2 cellular contexts compared by ENCODE assay signal in the genomic region with DNA sequence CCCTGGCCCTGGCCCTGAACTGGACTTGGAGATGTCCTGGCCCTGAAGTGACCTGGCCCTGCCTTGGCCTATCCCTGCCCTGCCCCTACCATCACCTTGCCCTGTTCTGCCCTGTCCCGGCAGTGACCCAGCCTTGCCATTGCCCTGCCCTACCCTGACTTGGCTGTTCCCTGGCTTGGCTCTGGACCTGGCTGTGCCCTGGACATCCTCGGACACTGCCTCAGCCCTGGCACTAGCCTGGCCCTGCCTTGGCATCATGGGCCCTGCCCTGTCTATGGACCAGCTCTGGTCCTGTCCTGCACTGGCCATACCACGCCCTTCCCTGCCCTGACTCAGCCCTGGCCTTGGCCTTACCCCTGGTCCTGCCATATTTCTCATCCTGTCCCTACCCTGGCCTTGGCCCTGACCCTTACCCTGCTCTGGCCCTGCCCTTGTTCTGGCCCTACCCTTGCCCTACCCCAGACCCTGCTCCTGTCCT.
TF ChIP-seq lines count a peak whose summit lies in the region.

No MANE protein-coding gene starts in this region.

TF ChIP-seq in GM23338, 12 proteins besides CTCF, POLR2A, EP300 and RAD21 (continued from another document):
- TF ChIP-seq, protein P1, sequence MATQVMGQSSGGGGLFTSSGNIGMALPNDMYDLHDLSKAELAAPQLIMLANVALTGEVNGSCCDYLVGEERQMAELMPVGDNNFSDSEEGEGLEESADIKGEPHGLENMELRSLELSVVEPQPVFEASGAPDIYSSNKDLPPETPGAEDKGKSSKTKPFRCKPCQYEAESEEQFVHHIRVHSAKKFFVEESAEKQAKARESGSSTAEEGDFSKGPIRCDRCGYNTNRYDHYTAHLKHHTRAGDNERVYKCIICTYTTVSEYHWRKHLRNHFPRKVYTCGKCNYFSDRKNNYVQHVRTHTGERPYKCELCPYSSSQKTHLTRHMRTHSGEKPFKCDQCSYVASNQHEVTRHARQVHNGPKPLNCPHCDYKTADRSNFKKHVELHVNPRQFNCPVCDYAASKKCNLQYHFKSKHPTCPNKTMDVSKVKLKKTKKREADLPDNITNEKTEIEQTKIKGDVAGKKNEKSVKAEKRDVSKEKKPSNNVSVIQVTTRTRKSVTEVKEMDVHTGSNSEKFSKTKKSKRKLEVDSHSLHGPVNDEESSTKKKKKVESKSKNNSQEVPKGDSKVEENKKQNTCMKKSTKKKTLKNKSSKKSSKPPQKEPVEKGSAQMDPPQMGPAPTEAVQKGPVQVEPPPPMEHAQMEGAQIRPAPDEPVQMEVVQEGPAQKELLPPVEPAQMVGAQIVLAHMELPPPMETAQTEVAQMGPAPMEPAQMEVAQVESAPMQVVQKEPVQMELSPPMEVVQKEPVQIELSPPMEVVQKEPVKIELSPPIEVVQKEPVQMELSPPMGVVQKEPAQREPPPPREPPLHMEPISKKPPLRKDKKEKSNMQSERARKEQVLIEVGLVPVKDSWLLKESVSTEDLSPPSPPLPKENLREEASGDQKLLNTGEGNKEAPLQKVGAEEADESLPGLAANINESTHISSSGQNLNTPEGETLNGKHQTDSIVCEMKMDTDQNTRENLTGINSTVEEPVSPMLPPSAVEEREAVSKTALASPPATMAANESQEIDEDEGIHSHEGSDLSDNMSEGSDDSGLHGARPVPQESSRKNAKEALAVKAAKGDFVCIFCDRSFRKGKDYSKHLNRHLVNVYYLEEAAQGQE (IDR thresholded peaks at IDR 0.05; ENCODE audit: unreplicated experiment) = no peak
- no peak for TF ChIP-seq EZH2phosphoT487 (IDR thresholded peaks at IDR 0.05; ENCODE audit: unreplicated experiment)
- no peak for TF ChIP-seq ZNF114 (CRISPR knock-in tag; IDR thresholded peaks at IDR 0.05)
- TF ChIP-seq POLR2AphosphoS5 (IDR thresholded peaks at IDR 0.05; ENCODE audit: low read depth) = no peak
- TF ChIP-seq, protein P2, sequence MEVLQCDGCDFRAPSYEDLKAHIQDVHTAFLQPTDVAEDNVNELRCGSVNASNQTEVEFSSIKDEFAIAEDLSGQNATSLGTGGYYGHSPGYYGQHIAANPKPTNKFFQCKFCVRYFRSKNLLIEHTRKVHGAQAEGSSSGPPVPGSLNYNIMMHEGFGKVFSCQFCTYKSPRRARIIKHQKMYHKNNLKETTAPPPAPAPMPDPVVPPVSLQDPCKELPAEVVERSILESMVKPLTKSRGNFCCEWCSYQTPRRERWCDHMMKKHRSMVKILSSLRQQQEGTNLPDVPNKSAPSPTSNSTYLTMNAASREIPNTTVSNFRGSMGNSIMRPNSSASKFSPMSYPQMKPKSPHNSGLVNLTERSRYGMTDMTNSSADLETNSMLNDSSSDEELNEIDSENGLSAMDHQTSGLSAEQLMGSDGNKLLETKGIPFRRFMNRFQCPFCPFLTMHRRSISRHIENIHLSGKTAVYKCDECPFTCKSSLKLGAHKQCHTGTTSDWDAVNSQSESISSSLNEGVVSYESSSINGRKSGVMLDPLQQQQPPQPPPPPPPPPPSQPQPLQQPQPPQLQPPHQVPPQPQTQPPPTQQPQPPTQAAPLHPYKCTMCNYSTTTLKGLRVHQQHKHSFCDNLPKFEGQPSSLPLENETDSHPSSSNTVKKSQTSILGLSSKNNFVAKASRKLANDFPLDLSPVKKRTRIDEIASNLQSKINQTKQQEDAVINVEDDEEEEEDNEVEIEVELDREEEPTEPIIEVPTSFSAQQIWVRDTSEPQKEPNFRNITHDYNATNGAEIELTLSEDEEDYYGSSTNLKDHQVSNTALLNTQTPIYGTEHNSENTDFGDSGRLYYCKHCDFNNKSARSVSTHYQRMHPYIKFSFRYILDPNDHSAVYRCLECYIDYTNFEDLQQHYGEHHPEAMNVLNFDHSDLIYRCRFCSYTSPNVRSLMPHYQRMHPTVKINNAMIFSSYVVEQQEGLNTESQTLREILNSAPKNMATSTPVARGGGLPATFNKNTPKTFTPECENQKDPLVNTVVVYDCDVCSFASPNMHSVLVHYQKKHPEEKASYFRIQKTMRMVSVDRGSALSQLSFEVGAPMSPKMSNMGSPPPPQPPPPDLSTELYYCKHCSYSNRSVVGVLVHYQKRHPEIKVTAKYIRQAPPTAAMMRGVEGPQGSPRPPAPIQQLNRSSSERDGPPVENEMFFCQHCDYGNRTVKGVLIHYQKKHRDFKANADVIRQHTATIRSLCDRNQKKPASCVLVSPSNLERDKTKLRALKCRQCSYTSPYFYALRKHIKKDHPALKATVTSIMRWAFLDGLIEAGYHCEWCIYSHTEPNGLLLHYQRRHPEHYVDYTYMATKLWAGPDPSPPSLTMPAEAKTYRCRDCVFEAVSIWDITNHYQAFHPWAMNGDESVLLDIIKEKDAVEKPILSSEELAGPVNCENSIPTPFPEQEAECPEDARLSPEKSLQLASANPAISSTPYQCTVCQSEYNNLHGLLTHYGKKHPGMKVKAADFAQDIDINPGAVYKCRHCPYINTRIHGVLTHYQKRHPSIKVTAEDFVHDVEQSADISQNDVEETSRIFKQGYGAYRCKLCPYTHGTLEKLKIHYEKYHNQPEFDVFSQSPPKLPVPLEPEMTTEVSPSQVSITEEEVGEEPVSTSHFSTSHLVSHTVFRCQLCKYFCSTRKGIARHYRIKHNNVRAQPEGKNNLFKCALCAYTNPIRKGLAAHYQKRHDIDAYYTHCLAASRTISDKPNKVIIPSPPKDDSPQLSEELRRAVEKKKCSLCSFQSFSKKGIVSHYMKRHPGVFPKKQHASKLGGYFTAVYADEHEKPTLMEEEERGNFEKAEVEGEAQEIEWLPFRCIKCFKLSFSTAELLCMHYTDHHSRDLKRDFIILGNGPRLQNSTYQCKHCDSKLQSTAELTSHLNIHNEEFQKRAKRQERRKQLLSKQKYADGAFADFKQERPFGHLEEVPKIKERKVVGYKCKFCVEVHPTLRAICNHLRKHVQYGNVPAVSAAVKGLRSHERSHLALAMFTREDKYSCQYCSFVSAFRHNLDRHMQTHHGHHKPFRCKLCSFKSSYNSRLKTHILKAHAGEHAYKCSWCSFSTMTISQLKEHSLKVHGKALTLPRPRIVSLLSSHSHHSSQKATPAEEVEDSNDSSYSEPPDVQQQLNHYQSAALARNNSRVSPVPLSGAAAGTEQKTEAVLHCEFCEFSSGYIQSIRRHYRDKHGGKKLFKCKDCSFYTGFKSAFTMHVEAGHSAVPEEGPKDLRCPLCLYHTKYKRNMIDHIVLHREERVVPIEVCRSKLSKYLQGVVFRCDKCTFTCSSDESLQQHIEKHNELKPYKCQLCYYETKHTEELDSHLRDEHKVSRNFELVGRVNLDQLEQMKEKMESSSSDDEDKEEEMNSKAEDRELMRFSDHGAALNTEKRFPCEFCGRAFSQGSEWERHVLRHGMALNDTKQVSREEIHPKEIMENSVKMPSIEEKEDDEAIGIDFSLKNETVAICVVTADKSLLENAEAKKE (CRISPR knock-in tag; IDR thresholded peaks at IDR 0.05) = no peak
- TF ChIP-seq NANOG (IDR thresholded peaks at IDR 0.05; ENCODE audit: borderline replicate concordance) = no peak
TF ChIP-seq in GM23338: peak in this region for 0.

TF ChIP-seq in WTC11, 78 proteins besides CTCF, POLR2A, EP300 and RAD21 (continued from another document):
- TF ChIP-seq, protein P3, sequence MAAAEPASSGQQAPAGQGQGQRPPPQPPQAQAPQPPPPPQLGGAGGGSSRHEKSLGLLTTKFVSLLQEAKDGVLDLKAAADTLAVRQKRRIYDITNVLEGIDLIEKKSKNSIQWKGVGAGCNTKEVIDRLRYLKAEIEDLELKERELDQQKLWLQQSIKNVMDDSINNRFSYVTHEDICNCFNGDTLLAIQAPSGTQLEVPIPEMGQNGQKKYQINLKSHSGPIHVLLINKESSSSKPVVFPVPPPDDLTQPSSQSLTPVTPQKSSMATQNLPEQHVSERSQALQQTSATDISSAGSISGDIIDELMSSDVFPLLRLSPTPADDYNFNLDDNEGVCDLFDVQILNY (CRISPR knock-in tag; IDR thresholded peaks at IDR 0.05) = no peak
- TF ChIP-seq, protein P4, sequence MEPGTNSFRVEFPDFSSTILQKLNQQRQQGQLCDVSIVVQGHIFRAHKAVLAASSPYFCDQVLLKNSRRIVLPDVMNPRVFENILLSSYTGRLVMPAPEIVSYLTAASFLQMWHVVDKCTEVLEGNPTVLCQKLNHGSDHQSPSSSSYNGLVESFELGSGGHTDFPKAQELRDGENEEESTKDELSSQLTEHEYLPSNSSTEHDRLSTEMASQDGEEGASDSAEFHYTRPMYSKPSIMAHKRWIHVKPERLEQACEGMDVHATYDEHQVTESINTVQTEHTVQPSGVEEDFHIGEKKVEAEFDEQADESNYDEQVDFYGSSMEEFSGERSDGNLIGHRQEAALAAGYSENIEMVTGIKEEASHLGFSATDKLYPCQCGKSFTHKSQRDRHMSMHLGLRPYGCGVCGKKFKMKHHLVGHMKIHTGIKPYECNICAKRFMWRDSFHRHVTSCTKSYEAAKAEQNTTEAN (CRISPR knock-in tag; IDR thresholded peaks at IDR 0.05) = no peak
- TF ChIP-seq, protein P5, sequence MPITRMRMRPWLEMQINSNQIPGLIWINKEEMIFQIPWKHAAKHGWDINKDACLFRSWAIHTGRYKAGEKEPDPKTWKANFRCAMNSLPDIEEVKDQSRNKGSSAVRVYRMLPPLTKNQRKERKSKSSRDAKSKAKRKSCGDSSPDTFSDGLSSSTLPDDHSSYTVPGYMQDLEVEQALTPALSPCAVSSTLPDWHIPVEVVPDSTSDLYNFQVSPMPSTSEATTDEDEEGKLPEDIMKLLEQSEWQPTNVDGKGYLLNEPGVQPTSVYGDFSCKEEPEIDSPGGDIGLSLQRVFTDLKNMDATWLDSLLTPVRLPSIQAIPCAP (CRISPR knock-in tag; IDR thresholded peaks at IDR 0.05) = no peak
- TF ChIP-seq, protein P6, sequence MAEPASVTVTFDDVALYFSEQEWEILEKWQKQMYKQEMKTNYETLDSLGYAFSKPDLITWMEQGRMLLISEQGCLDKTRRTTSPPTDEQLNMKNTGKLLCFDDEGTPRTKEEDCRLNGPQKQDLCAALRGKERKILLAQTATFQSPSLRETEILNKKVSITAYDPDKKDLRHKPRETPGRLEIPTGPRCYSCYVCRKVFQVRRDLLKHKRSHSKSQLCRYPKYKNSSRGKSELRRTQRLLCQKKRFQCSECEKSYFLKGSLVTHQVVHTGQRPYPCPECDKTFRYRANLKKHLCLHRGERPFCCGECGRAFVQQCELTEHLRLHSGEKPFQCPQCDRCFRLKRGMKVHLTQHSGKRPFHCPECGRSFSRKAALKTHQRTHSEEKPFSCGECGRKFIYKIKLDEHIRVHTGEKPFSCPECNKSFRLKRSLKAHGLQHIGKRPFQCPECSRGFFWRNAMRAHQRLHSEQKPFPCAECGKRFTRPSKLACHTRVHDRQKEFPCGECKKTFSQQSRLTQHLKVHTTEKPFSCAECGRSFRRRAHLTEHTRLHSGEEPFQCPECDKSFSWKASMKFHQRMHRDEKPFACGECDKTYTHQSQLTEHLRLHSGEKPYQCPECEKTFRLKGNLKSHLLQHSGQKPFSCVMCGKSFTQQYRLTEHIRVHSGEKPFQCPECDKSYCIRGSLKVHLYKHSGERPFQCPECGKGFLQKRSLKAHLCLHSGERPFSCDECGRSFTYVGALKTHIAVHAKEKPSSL (CRISPR knock-in tag; conservative IDR thresholded peaks at IDR 0.05) = no peak
- no peak for TF ChIP-seq MXD4 (CRISPR knock-in tag; IDR thresholded peaks at IDR 0.05; ENCODE audit: borderline replicate concordance)
- TF ChIP-seq, protein P7, sequence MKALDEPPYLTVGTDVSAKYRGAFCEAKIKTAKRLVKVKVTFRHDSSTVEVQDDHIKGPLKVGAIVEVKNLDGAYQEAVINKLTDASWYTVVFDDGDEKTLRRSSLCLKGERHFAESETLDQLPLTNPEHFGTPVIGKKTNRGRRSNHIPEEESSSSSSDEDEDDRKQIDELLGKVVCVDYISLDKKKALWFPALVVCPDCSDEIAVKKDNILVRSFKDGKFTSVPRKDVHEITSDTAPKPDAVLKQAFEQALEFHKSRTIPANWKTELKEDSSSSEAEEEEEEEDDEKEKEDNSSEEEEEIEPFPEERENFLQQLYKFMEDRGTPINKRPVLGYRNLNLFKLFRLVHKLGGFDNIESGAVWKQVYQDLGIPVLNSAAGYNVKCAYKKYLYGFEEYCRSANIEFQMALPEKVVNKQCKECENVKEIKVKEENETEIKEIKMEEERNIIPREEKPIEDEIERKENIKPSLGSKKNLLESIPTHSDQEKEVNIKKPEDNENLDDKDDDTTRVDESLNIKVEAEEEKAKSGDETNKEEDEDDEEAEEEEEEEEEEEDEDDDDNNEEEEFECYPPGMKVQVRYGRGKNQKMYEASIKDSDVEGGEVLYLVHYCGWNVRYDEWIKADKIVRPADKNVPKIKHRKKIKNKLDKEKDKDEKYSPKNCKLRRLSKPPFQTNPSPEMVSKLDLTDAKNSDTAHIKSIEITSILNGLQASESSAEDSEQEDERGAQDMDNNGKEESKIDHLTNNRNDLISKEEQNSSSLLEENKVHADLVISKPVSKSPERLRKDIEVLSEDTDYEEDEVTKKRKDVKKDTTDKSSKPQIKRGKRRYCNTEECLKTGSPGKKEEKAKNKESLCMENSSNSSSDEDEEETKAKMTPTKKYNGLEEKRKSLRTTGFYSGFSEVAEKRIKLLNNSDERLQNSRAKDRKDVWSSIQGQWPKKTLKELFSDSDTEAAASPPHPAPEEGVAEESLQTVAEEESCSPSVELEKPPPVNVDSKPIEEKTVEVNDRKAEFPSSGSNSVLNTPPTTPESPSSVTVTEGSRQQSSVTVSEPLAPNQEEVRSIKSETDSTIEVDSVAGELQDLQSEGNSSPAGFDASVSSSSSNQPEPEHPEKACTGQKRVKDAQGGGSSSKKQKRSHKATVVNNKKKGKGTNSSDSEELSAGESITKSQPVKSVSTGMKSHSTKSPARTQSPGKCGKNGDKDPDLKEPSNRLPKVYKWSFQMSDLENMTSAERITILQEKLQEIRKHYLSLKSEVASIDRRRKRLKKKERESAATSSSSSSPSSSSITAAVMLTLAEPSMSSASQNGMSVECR (CRISPR knock-in tag; IDR thresholded peaks at IDR 0.05; ENCODE audit: borderline replicate concordance) = no peak
- TF ChIP-seq, protein P8, sequence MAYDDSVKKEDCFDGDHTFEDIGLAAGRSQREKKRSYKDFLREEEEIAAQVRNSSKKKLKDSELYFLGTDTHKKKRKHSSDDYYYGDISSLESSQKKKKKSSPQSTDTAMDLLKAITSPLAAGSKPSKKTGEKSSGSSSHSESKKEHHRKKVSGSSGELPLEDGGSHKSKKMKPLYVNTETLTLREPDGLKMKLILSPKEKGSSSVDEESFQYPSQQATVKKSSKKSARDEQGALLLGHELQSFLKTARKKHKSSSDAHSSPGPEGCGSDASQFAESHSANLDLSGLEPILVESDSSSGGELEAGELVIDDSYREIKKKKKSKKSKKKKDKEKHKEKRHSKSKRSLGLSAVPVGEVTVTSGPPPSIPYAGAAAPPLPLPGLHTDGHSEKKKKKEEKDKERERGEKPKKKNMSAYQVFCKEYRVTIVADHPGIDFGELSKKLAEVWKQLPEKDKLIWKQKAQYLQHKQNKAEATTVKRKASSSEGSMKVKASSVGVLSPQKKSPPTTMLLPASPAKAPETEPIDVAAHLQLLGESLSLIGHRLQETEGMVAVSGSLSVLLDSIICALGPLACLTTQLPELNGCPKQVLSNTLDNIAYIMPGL (CRISPR knock-in tag; IDR thresholded peaks at IDR 0.05) = no peak
